22 cellular contexts compared by ENCODE assay signal in genomic region chr19:5237939-5238480, GRCh38.
DNase-seq lines count a peak whose midpoint lies in the region; ATAC-seq, FAIRE-seq and TF ChIP-seq lines count a peak whose summit lies in the region.
"Had no signal": no experiment of that assay in that cellular context is flagged by ENCODE, and none has a peak within 500 bp of the region (broad histone marks: within the 10 kb centered on the region; RNA-seq: fewer than 3 reads in every experiment).

No MANE protein-coding gene starts in this region.

- no peak overlapping the region for H2BK15ac ChIP-seq in neuronal stem cell (ENCODE audit: low read length)

- no peak for TF ChIP-seq POLR2A in HepG2 (IDR thresholded peaks at IDR 0.05; ENCODE audit: insufficient read depth in 1 of 2, low read depth in 2 of 2, low read length in 2 of 2)

- ATAC-seq in left ventricle myocardium superior = no peak
- no peak for ATAC-seq in HepG2
- no peak for ATAC-seq in HG03432 (IDR thresholded peaks at IDR 0.05; ENCODE audit: unreplicated experiment)
- ATAC-seq in HG03097 (IDR thresholded peaks at IDR 0.05; ENCODE audit: low FRiP score, unreplicated experiment) = no peak
- ATAC-seq: CD8-positive, alpha-beta T cell had no signal

- no peak for TF ChIP-seq CTCF in right atrium auricular region (IDR thresholded peaks at IDR 0.05)
- no peak for TF ChIP-seq CTCF in HepG2 (CRISPR knock-in tag; IDR thresholded peaks at IDR 0.05)

- H2BK120ac ChIP-seq in neuronal stem cell (ENCODE audit: low read depth, low read length) = no peak overlapping the region

- no peak overlapping the region for H2BK12ac ChIP-seq in neuronal stem cell (ENCODE audit: low read length)

- TF ChIP-seq EP300 in HepG2 (IDR thresholded peaks at IDR 0.05; ENCODE audit: low read depth in 2 of 2, low read length in 2 of 2) (no peak), HepG2 (CRISPR knock-in tag; IDR thresholded peaks at IDR 0.05; ENCODE audit: borderline replicate concordance) (no peak)

- no TSS peak for BruUV-seq in HepG2 (replicated peaks; lab: Mats Ljungman, UMichigan)

- H4K91ac ChIP-seq in neuronal stem cell (ENCODE audit: low read depth, low read length, poor library complexity) = no peak overlapping the region

- no peak overlapping the region for H2BK5ac ChIP-seq in neuronal stem cell (ENCODE audit: low read length)

- POLR2A ChIA-PET in HepG2 (lab: Yijun Ruan, JAX) = no interaction called here

- H3K9ac ChIP-seq in HepG2 (ENCODE audit: insufficient read depth, low read depth, low read length) (no peak overlapping the region), neuronal stem cell (ENCODE audit: low read depth, low read length, poor library complexity) (peak overlapping the region; percentile 54)
- H3K9ac ChIP-seq: BLaER1, GM23248 had no signal

- in situ Hi-C loops in HepG2 (cut with HindIII; ENCODE audit: extremely low pct_ligation_motif_present, low pct_unique_long_range_greater_than_20kb) = no loop called here

- no peaks in the 10 kb centered on the region for H4K20me1 ChIP-seq in HepG2 (ENCODE audit: insufficient read depth, low read length)
- H4K20me1 ChIP-seq: BLaER1 had no signal

- no peak overlapping the region for H3K4ac ChIP-seq in neuronal stem cell (ENCODE audit: low read length)

- H3K4me1 ChIP-seq in right atrium auricular region (no peaks in the 10 kb centered on the region), HepG2 (ENCODE audit: insufficient read depth, low read length) (no peaks in the 10 kb centered on the region), neuronal stem cell (ENCODE audit: control insufficient read depth in 2 of 2, insufficient read depth in 1 of 2, low read depth in 1 of 2, low read length in 2 of 2) (no peaks in the 10 kb centered on the region)
- H3K4me1 ChIP-seq: BLaER1, Caco-2, HAP-1 had no signal

- no peak for FAIRE-seq in HepG2 (lab: Jason Lieb, UNC)
- FAIRE-seq: A204.1, G401.6, GM12892, GM19239 had no signal

- H3K36me3 ChIP-seq in right atrium auricular region = peaks cover 28% of the 10 kb centered on the region
- no peaks in the 10 kb centered on the region for H3K36me3 ChIP-seq in HepG2 (replicated peaks in 1 of 2; ENCODE audit: control insufficient read depth in 1 of 2, insufficient read depth in 2 of 2, low read length in 2 of 2)
- peaks cover 44 to 84% of the 10 kb centered on the region in 2 donors for H3K36me3 ChIP-seq in neuronal stem cell (replicated peaks in 1 of 2; ENCODE audit: control insufficient read depth in 2 of 2, insufficient read depth in 2 of 2, low read length in 2 of 2)
- H3K36me3 ChIP-seq: HAP-1 had no signal

- H3K23ac ChIP-seq in neuronal stem cell (ENCODE audit: low read depth, low read length, poor library complexity) = peak overlapping the region; percentile 75

- H3K9me3 ChIP-seq in right atrium auricular region = no peaks in the 10 kb centered on the region
- no peaks in the 10 kb centered on the region for H3K9me3 ChIP-seq in HepG2 (ENCODE audit: low read length)
- peaks cover 2 to 5% of the 10 kb centered on the region in 2 donors for H3K9me3 ChIP-seq in neuronal stem cell (replicated peaks in 1 of 2; ENCODE audit: control insufficient read depth in 2 of 2, insufficient read depth in 1 of 2, low read depth in 1 of 2, low read length in 2 of 2)
- H3K9me3 ChIP-seq: BLaER1, Caco-2, HAP-1 had no signal

- H3K14ac ChIP-seq in neuronal stem cell (ENCODE audit: low read length) = no peak overlapping the region

- peaks cover 4% of the 10 kb centered on the region for H3K79me1 ChIP-seq in neuronal stem cell (ENCODE audit: low read depth, low read length)

- CTCF ChIA-PET in HepG2 (lab: Yijun Ruan, JAX; ENCODE audit: low intra/inter-chr PET ratio, low total read pairs) = no interaction called here

- no peak overlapping the region for H3K27ac ChIP-seq in right atrium auricular region
- H3K27ac ChIP-seq in HepG2 (ENCODE audit: extremely low read length, insufficient read depth, low read length) = no peak overlapping the region
- H3K27ac ChIP-seq in neuronal stem cell (replicated peaks; ENCODE audit: low read length) = no peak overlapping the region
- H3K27ac ChIP-seq: 22Rv1, BLaER1, C4-2B, GM23248 had no signal

- H3K79me2 ChIP-seq in HepG2 (ENCODE audit: insufficient read depth, low read length) = no peaks in the 10 kb centered on the region

- no peaks in the 10 kb centered on the region for H3K27me3 ChIP-seq in right atrium auricular region
- no peaks in the 10 kb centered on the region for H3K27me3 ChIP-seq in HepG2 (ENCODE audit: control insufficient read depth in 1 of 2, insufficient read depth in 2 of 2, low read length in 2 of 2)
- H3K27me3 ChIP-seq in neuronal stem cell (ENCODE audit: control insufficient read depth in 3 of 3, insufficient read depth in 3 of 3, low read depth in 1 of 3, low read length in 3 of 3) = no peaks in the 10 kb centered on the region
- H3K27me3 ChIP-seq: BLaER1 had no signal

- TF ChIP-seq RAD21 in HepG2 (CRISPR knock-in tag; IDR thresholded peaks at IDR 0.05) = no peak

- peak; percentile 18 for DNase-seq in left ventricle myocardium superior
- no peak for DNase-seq in right atrium auricular region (ENCODE audit: low spot score)
- DNase-seq in HepG2 (ENCODE audit: low spot score) = no peak
- DNase-seq in neuronal stem cell (ENCODE audit: low spot score) = no peak
- no peak for DNase-seq in activated CD8-positive, alpha-beta memory T cell treated with anti-CD3 and anti-CD28 coated beads, Interleukin-2, amount 50 U/mL, for 4 hours
- DNase-seq: Caco-2; CD4-positive, CD25-positive, alpha-beta regulatory T cell; CD8-positive, alpha-beta T cell; DMS153; DND-41; GM23248; HFFc6 had no signal

- H2AK5ac ChIP-seq in neuronal stem cell (ENCODE audit: low read depth, low read length) = no peak overlapping the region

- intact Hi-C loops in left ventricle myocardium superior (cut with micrococcal nuclease) (no loop called here), HepG2 (cut with micrococcal nuclease; ENCODE audit: unreplicated experiment) (no loop called here)

- H3K4me2 ChIP-seq in HepG2 (ENCODE audit: low read depth, low read length) (no peak overlapping the region), neuronal stem cell (ENCODE audit: insufficient read depth, low read length, poor library complexity, severe bottlenecking) (no peak overlapping the region)
- H3K4me2 ChIP-seq: BLaER1 had no signal

- WGBS in HepG2 (ENCODE audit: low lambda C conversion rate) = 98% methylated on average over 16 of the region's 26 CpGs
- WGBS in neuronal stem cell (ENCODE audit: extremely low coverage in 2 of 2, insufficient read length in 2 of 2, insufficient replicate concordance in 1 of 2), 2 donors = no CpG with 5 or more reads among the region's 26 CpGs

- H4K8ac ChIP-seq in neuronal stem cell (ENCODE audit: low read depth, low read length) = no peak overlapping the region

- H2AFZ ChIP-seq in HepG2 (ENCODE audit: low read length) = no peak overlapping the region
- no peak overlapping the region for H2AFZ ChIP-seq in neuronal stem cell (ENCODE audit: low read length)
- H2AFZ ChIP-seq: GM23248 had no signal

- H3K4me3 ChIP-seq in right atrium auricular region (no peak overlapping the region), HepG2 (replicated peaks in 1 of 3; ENCODE audit: insufficient read depth in 1 of 3, low read depth in 2 of 3, low read length in 3 of 3) (no peak overlapping the region), neuronal stem cell (ENCODE audit: low read length in 2 of 2) (no peak overlapping the region)
- H3K4me3 ChIP-seq: BLaER1, GM23248, HAP-1 had no signal

- no peak overlapping the region for H3K18ac ChIP-seq in neuronal stem cell (ENCODE audit: low read length)

TF ChIP-seq in HepG2, 621 proteins besides CTCF, POLR2A, EP300 and RAD21:
- TF ChIP-seq PCBP1 (IDR thresholded peaks at IDR 0.05; ENCODE audit: borderline replicate concordance, low read depth, low read length) = 0 out of 2 replicates have a peak, but pooled peaks have one; percentile 28
- no peak for TF ChIP-seq REL (CRISPR knock-in tag; conservative IDR thresholded peaks at IDR 0.05)
